In the genomic region with DNA sequence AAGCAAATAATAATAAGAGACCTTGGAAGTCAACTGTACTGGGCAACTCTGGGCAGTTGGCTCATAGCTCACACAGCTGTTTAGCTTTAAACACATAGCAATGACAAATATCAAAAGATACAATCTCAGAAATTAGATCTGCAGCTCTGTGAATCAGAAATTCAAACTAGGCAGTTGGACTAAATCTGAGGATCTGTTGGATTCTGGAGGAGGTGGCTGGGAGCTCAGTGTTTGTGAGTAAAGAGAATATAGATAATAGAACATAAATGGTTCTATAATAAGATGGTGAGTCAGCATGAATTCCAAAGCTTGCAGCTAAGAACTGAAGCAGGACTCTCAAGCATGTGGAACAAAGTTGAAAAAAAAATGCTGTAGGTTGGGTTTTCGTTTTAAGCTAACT, we compare ENCODE assay signal across 26 cellular contexts.
DNase-seq lines count a peak whose midpoint lies in the region; ATAC-seq, FAIRE-seq and TF ChIP-seq lines count a peak whose summit lies in the region.
"Had no signal": no experiment of that assay in that cellular context is flagged by ENCODE, and none has a peak within 500 bp of the region (broad histone marks: within the 10 kb centered on the region; RNA-seq: fewer than 3 reads in every experiment).

No MANE protein-coding gene starts in this region.

- no peaks in the 10 kb centered on the region for H3K36me3 Mint-ChIP-seq in astrocyte (ENCODE audit: low read depth, unreplicated experiment)
- H3K36me3 Mint-ChIP-seq: immature natural killer cell, neural progenitor cell, type B pancreatic cell had no signal

- no peaks in the 10 kb centered on the region for H3K9me3 Mint-ChIP-seq in astrocyte (ENCODE audit: unreplicated experiment)
- H3K9me3 Mint-ChIP-seq: neural progenitor cell had no signal

- H3K4me1 Mint-ChIP-seq in astrocyte (ENCODE audit: low read depth, unreplicated experiment), result peaks cover 14% of the 10 kb centered on the region
- H3K4me1 Mint-ChIP-seq: immature natural killer cell; neural progenitor cell; stimulated activated naive CD8-positive, alpha-beta T cell treated with anti-CD3 and anti-CD28 coated beads, Interleukin-15, amount 100 ng/mL, for 72 hours had no signal

- no peaks in the 10 kb centered on the region for H3K79me2 ChIP-seq in astrocyte (ENCODE audit: insufficient read depth, low read length)

- H3K27ac ChIP-seq in astrocyte (ENCODE audit: low read depth, low read length), result no peak overlapping the region
- H3K27ac ChIP-seq: esophagus squamous epithelium, neural progenitor cell, RWPE1 had no signal

- TF ChIP-seq CTCF in astrocyte (IDR thresholded peaks at IDR 0.05; ENCODE audit: insufficient read depth, low read depth, low read length) (no peak), fibroblast of pulmonary artery (IDR thresholded peaks at IDR 0.05; ENCODE audit: low read length, missing control alignments) (no peak), lower leg skin (IDR thresholded peaks at IDR 0.05) (no peak)

- H3K36me3 ChIP-seq in astrocyte (ENCODE audit: insufficient read depth, low read length), result no peaks in the 10 kb centered on the region
- H3K36me3 ChIP-seq: esophagus squamous epithelium, HAP-1, neural progenitor cell had no signal

- no peak for ATAC-seq in GM18498 (IDR thresholded peaks at IDR 0.05; ENCODE audit: unreplicated experiment)
- ATAC-seq: left ventricle myocardium superior; stimulated activated naive CD8-positive, alpha-beta T cell treated with anti-CD3 and anti-CD28 coated beads, Interleukin-15, amount 100 ng/mL, for 72 hours had no signal

- H3K4me3 Mint-ChIP-seq in astrocyte (ENCODE audit: unreplicated experiment), result no peak overlapping the region
- H3K4me3 Mint-ChIP-seq: immature natural killer cell; neural progenitor cell; stimulated activated naive CD8-positive, alpha-beta T cell treated with anti-CD3 and anti-CD28 coated beads, Interleukin-15, amount 100 ng/mL, for 72 hours; type B pancreatic cell had no signal

- no peak overlapping the region for H2AFZ ChIP-seq in astrocyte (ENCODE audit: low read depth, low read length)

- DNase-seq in HT1080 (ENCODE audit: low read depth) (peak; percentile 2), astrocyte (ENCODE audit: low read depth) (peak; percentile 12), fibroblast of pulmonary artery (ENCODE audit: low read depth) (peak; percentile 36), stromal cell of bone marrow (ENCODE audit: low read depth) (peak; percentile 7), lower leg skin (ENCODE audit: low spot score in 2 of 2) (no peak), NCI-H2171 treated with DMSO at 0.1 percent for 48 hours (lab: John Stamatoyannopoulos, UW) (no peak)
- no peak for DNase-seq in stimulated activated CD4-positive, alpha-beta T cell treated with anti-CD3 and anti-CD28 coated beads, Interleukin-12 subunit alpha, Interleukin-12 subunit beta, amount 100 ng/mL, for 4 hours
- DNase-seq: activated CD4-positive, alpha-beta T cell treated with anti-CD3 and anti-CD28 coated beads, Interleukin-2, amount 50 U/mL, for 1 hour; AML-193; central memory CD4-positive, alpha-beta T cell; DMS79; effector memory CD4-positive, alpha-beta T cell; esophagus squamous epithelium; immature natural killer cell; left ventricle myocardium superior; NCI-H1417 treated with DMSO at 0.1 percent for 48 hours; NCI-H2107; NCI-H524 treated with DMSO at 0.1 percent for 48 hours; small intestine; stimulated activated CD4-positive, alpha-beta T cell treated with anti-CD3 and anti-CD28 coated beads, Interleukin-4, amount 100 ng/mL, for 4 hours; stimulated activated naive CD8-positive, alpha-beta T cell treated with anti-CD3 and anti-CD28 coated beads, Interleukin-15, amount 100 ng/mL, for 72 hours had no signal

- H4K20me1 ChIP-seq in astrocyte (ENCODE audit: insufficient read depth, low read length), result no peaks in the 10 kb centered on the region

- H3K4me1 ChIP-seq in astrocyte (ENCODE audit: insufficient read depth, low read length), result no peaks in the 10 kb centered on the region
- H3K4me1 ChIP-seq: esophagus squamous epithelium, HAP-1, neural progenitor cell had no signal

- H3K4me2 ChIP-seq in astrocyte (ENCODE audit: low read length), result no peak overlapping the region
- H3K4me2 ChIP-seq: neural progenitor cell had no signal

- H3K27me3 ChIP-seq in astrocyte (ENCODE audit: insufficient read depth, low read length), result no peaks in the 10 kb centered on the region
- H3K27me3 ChIP-seq: esophagus squamous epithelium, neural progenitor cell had no signal

- intact Hi-C loops in lower leg skin (cut with DNase I; ENCODE audit: low total_unique reads), result no loop called here

- 47 to 56% methylated on average over 1 of the region's 1 CpG for WGBS in lower leg skin, 2 donors

- peak overlapping the region; percentile 37 for H3K27ac Mint-ChIP-seq in astrocyte (ENCODE audit: unreplicated experiment)
- H3K27ac Mint-ChIP-seq: immature natural killer cell; neural progenitor cell; stimulated activated naive CD8-positive, alpha-beta T cell treated with anti-CD3 and anti-CD28 coated beads, Interleukin-15, amount 100 ng/mL, for 72 hours; type B pancreatic cell had no signal

- H3K4me3 ChIP-seq in astrocyte (ENCODE audit: insufficient read depth, low read depth, low read length) (no peak overlapping the region), fibroblast of pulmonary artery (replicated peaks; ENCODE audit: low read depth, low read length) (no peak overlapping the region), lower leg skin (ENCODE audit: low read depth, poor library complexity, severe bottlenecking) (no peak overlapping the region)
- H3K4me3 ChIP-seq: esophagus squamous epithelium, HAP-1, neural progenitor cell had no signal

- no peak overlapping the region for H3K9ac ChIP-seq in astrocyte (ENCODE audit: low read length)
- H3K9ac ChIP-seq: neural progenitor cell had no signal

- TF ChIP-seq POLR2A in lower leg skin (IDR thresholded peaks at IDR 0.05), result no peak

- FAIRE-seq in astrocyte (lab: Jason Lieb, UNC), result no peak
- FAIRE-seq: small intestine had no signal

- no peaks in the 10 kb centered on the region for H3K27me3 Mint-ChIP-seq in astrocyte (ENCODE audit: low read depth, unreplicated experiment)
- H3K27me3 Mint-ChIP-seq: stimulated activated naive CD8-positive, alpha-beta T cell treated with anti-CD3 and anti-CD28 coated beads, Interleukin-15, amount 100 ng/mL, for 72 hours; type B pancreatic cell had no signal

- no peaks in the 10 kb centered on the region for H3K9me3 ChIP-seq in astrocyte (ENCODE audit: insufficient read depth, low read depth, low read length)
- H3K9me3 ChIP-seq: esophagus squamous epithelium, HAP-1 had no signal

Comparison
In these comparisons a context has a peak if more than half of its experiments do, and no peak if none do; other contexts are left out.
1. DNase-seq: peak in HT1080 (single experiment), astrocyte (single experiment), fibroblast of pulmonary artery (single experiment) and stromal cell of bone marrow (single experiment); none in stimulated activated CD4-positive, alpha-beta T cell treated with anti-CD3 and anti-CD28 coated beads, Interleukin-12 subunit alpha, Interleukin-12 subunit beta, amount 100 ng/mL, for 4 hours (single experiment), lower leg skin (0 of 2) and NCI-H2171 treated with DMSO at 0.1 percent for 48 hours (single experiment).